In genomic region chr2:202135111-202135874, GRCh38 we compare ENCODE assay signal across 11 cellular contexts.
A peak's percentile ranks its signal among the peaks of the same experiment; 100 is the strongest.
DNase-seq lines count a peak whose midpoint lies in the region; ATAC-seq and TF ChIP-seq lines count a peak whose summit lies in the region.
"Had no signal": no experiment of that assay in that cellular context is flagged by ENCODE, and none has a peak within 500 bp of the region (broad histone marks: within the 10 kb centered on the region; RNA-seq: fewer than 3 reads in every experiment).

No MANE protein-coding gene starts in this region.

- intact Hi-C loops in colonic mucosa (cut with DNase I) (no loop called here), testis (cut with DNase I; ENCODE audit: low total_unique reads) (no loop called here)
- intact Hi-C loops in activated CD4-positive, alpha-beta memory T cell treated with anti-CD3 and anti-CD28 coated beads for 36 hours (cut with micrococcal nuclease): no loop called here

- peak overlapping the region; percentile 55 for H3K27ac Mint-ChIP-seq in HFFc6
- H3K27ac Mint-ChIP-seq in activated CD4-positive, alpha-beta memory T cell treated with anti-CD3 and anti-CD28 coated beads for 36 hours: no peak overlapping the region

- H3K9me3 Mint-ChIP-seq in HFFc6: no peaks in the 10 kb centered on the region
- H3K9me3 Mint-ChIP-seq in activated CD4-positive, alpha-beta memory T cell treated with anti-CD3 and anti-CD28 coated beads for 36 hours: no peaks in the 10 kb centered on the region

- H3K9ac ChIP-seq in colonic mucosa (ENCODE audit: low read depth in 2 of 2, low read length in 2 of 2) (no peak overlapping the region), liver (ENCODE audit: low read depth in 1 of 2, low read length in 2 of 2) (no peak overlapping the region)

- H3K4me3 ChIP-seq in colonic mucosa (no peak overlapping the region), liver (ENCODE audit: low read depth in 1 of 3, low read length in 3 of 3) (no peak overlapping the region), testis (no peak overlapping the region)

- H3K27me3 ChIP-seq in colonic mucosa (no peaks in the 10 kb centered on the region), liver (ENCODE audit: control insufficient read depth in 4 of 4, insufficient read depth in 4 of 4, low read length in 3 of 4) (no peaks in the 10 kb centered on the region), testis (no peaks in the 10 kb centered on the region)

- peaks cover 3% of the 10 kb centered on the region; the same call in 1 of the 2 replicates for H3K27me3 Mint-ChIP-seq in HFFc6 (ENCODE audit: insufficient read depth)
- peaks cover 3% of the 10 kb centered on the region for H3K27me3 Mint-ChIP-seq in activated CD4-positive, alpha-beta memory T cell treated with anti-CD3 and anti-CD28 coated beads for 36 hours

- peak overlapping the region; percentile 51 for H3K4me3 Mint-ChIP-seq in HFFc6
- H3K4me3 Mint-ChIP-seq in activated CD4-positive, alpha-beta memory T cell treated with anti-CD3 and anti-CD28 coated beads for 36 hours: no peak overlapping the region

- no peak for TF ChIP-seq CTCF in HFFc6 (IDR thresholded peaks at IDR 0.05)
- no peak for TF ChIP-seq CTCF in colonic mucosa (IDR thresholded peaks at IDR 0.05)
- no peak for TF ChIP-seq CTCF in liver (IDR thresholded peaks at IDR 0.05; ENCODE audit: low read depth, low read length, missing input control)
- TF ChIP-seq CTCF in testis (IDR thresholded peaks at IDR 0.05): no peak

- H3K36me3 Mint-ChIP-seq in HFFc6 (ENCODE audit: low read depth): peaks cover 5% of the 10 kb centered on the region; the same call in 1 of the 2 replicates
- H3K36me3 Mint-ChIP-seq in activated CD4-positive, alpha-beta memory T cell treated with anti-CD3 and anti-CD28 coated beads for 36 hours: no peaks in the 10 kb centered on the region

- ATAC-seq in GM18505 (IDR thresholded peaks at IDR 0.05; ENCODE audit: unreplicated experiment): no peak
- ATAC-seq: HCT116 had no signal

- POLR2A ChIA-PET in activated CD4-positive, alpha-beta memory T cell treated with anti-CD3 and anti-CD28 coated beads for 36 hours (lab: Charles Lee): no interaction called here

- H3K4me1 ChIP-seq in colonic mucosa (no peaks in the 10 kb centered on the region), liver (ENCODE audit: control insufficient read depth in 4 of 4, insufficient read depth in 4 of 4, low read length in 3 of 4) (no peaks in the 10 kb centered on the region), testis (no peaks in the 10 kb centered on the region)

- no peak overlapping the region for H3K27ac ChIP-seq in colonic mucosa
- H3K27ac ChIP-seq in liver (ENCODE audit: low read depth in 1 of 2, low read length in 2 of 2): no peak overlapping the region
- no peak overlapping the region for H3K27ac ChIP-seq in testis

- no peak for TF ChIP-seq RAD21 in liver (IDR thresholded peaks at IDR 0.05)

- TF ChIP-seq POLR2A in testis (IDR thresholded peaks at IDR 0.05): no peak
- TF ChIP-seq POLR2A in GM18505 (IDR thresholded peaks at IDR 0.05; ENCODE audit: borderline replicate concordance, extremely low read depth, insufficient read depth, insufficient read length): no peak

- 41% methylated on average over 4 of the region's 4 CpGs for WGBS in liver
- WGBS in testis, 2 donors: 15 to 32% methylated on average over 4 of the region's 4 CpGs

- H3K36me3 ChIP-seq in colonic mucosa: no peaks in the 10 kb centered on the region
- H3K36me3 ChIP-seq in liver (ENCODE audit: control insufficient read depth in 4 of 4, insufficient read depth in 3 of 4, low read depth in 1 of 4, low read length in 3 of 4): no peaks in the 10 kb centered on the region
- H3K36me3 ChIP-seq in testis (ENCODE audit: low read depth, missing control alignments): no peaks in the 10 kb centered on the region

- CTCF ChIA-PET in activated CD4-positive, alpha-beta memory T cell treated with anti-CD3 and anti-CD28 coated beads for 36 hours (lab: Charles Lee): no interaction called here

- in situ Hi-C loops in G401 (cut with HindIII; ENCODE audit: low sequenced_read_pairs): no loop called here

- H3K9me3 ChIP-seq in colonic mucosa (no peaks in the 10 kb centered on the region), liver (ENCODE audit: control insufficient read depth in 4 of 4, low read length in 3 of 4) (no peaks in the 10 kb centered on the region), testis (no peaks in the 10 kb centered on the region)

- peaks cover 75% of the 10 kb centered on the region for H3K4me1 Mint-ChIP-seq in HFFc6 (ENCODE audit: low read depth)
- no peaks in the 10 kb centered on the region for H3K4me1 Mint-ChIP-seq in activated CD4-positive, alpha-beta memory T cell treated with anti-CD3 and anti-CD28 coated beads for 36 hours (ENCODE audit: low read depth)

- DNase-seq in HFFc6 (peak; percentile 99), colonic mucosa (peak; percentile 68), testis (peak; percentile 79), NCI-H1092 (lab: John Stamatoyannopoulos, UW) (no peak), G401 (ENCODE audit: low spot score) (no peak)
- DNase-seq in activated CD4-positive, alpha-beta memory T cell treated with anti-CD3 and anti-CD28 coated beads for 36 hours: no peak
- DNase-seq: activated naive CD4-positive, alpha-beta T cell; SW 1271 had no signal

TF ChIP-seq in liver, 16 proteins besides CTCF, POLR2A, EP300 and RAD21:
- no peak for TF ChIP-seq HNF4A (conservative IDR thresholded peaks at IDR 0.05)
- TF ChIP-seq RXRA (IDR thresholded peaks at IDR 0.05): peak; percentile 13 to 34
- TF ChIP-seq NR2F2 (IDR thresholded peaks at IDR 0.05): peak; percentile 85

Comparison
In these comparisons a context has a peak if more than half of its experiments do, and no peak if none do; other contexts are left out.
1. DNase-seq: peak in HFFc6 (single experiment), colonic mucosa (single experiment) and testis (single experiment); none in NCI-H1092 (single experiment), G401 (single experiment) and activated CD4-positive, alpha-beta memory T cell treated with anti-CD3 and anti-CD28 coated beads for 36 hours (single experiment).